Comparison of ENCODE assay signal across 26 cellular contexts in genomic region chr3:77563012-77563411, GRCh38.
DNase-seq lines count a peak whose midpoint lies in the region; ATAC-seq and TF ChIP-seq lines count a peak whose summit lies in the region.
"Had no signal": no experiment of that assay in that cellular context is flagged by ENCODE, and none has a peak within 500 bp of the region (broad histone marks: within the 10 kb centered on the region; RNA-seq: fewer than 3 reads in every experiment).

No MANE protein-coding gene starts in this region.

- H3K27ac ChIP-seq in ovary = no peak overlapping the region
- H3K27ac ChIP-seq: BLaER1 treated with 17β-estradiol and CSF1 and Interleukin-3, amounts not matched to agents 10 nM and 100 nM; GM23248; HL-60; PC-9; RWPE1 had no signal

- no peak for ATAC-seq in GM19328 (IDR thresholded peaks at IDR 0.05; ENCODE audit: unreplicated experiment)
- ATAC-seq: GM12878, HepG2 had no signal

- TF ChIP-seq EP300 in Ishikawa (IDR thresholded peaks at IDR 0.05; ENCODE audit: borderline replicate concordance) = peak; percentile 83
- no peak for TF ChIP-seq EP300 in ovary (IDR thresholded peaks at IDR 0.05)

- intact Hi-C loops in Calu3 (cut with micrococcal nuclease; ENCODE audit: unreplicated experiment) = no loop called here
- intact Hi-C loops in ovary (cut with DNase I) = no loop called here

- H3K27me3 ChIP-seq in ovary = no peaks in the 10 kb centered on the region
- H3K27me3 ChIP-seq: BLaER1 treated with 17β-estradiol and CSF1 and Interleukin-3, amounts not matched to agents 10 nM and 100 nM had no signal

- no peaks in the 10 kb centered on the region for H3K4me1 ChIP-seq in ovary (ENCODE audit: insufficient read depth)
- H3K4me1 ChIP-seq: BLaER1 treated with 17β-estradiol and CSF1 and Interleukin-3, amounts not matched to agents 10 nM and 100 nM had no signal

- 95 to 97% (median 96%) methylated on average over 1 of the region's 1 CpG for WGBS in ovary, 3 donors

- H3K4me3 Mint-ChIP-seq in Calu3 (ENCODE audit: low read depth, unreplicated experiment) = no peak overlapping the region
- H3K4me3 Mint-ChIP-seq: CD8-positive, alpha-beta memory T cell had no signal

- TF ChIP-seq RAD21 in Ishikawa (IDR thresholded peaks at IDR 0.05; ENCODE audit: low read depth) = no peak

- no peak overlapping the region for H3K27ac Mint-ChIP-seq in Calu3 (ENCODE audit: unreplicated experiment)
- H3K27ac Mint-ChIP-seq: CD8-positive, alpha-beta memory T cell had no signal

- no peaks in the 10 kb centered on the region for H3K27me3 Mint-ChIP-seq in Calu3 (ENCODE audit: unreplicated experiment)
- H3K27me3 Mint-ChIP-seq: CD8-positive, alpha-beta memory T cell had no signal

- no peaks in the 10 kb centered on the region for H3K36me3 Mint-ChIP-seq in Calu3 (ENCODE audit: insufficient read depth, unreplicated experiment)
- H3K36me3 Mint-ChIP-seq: CD8-positive, alpha-beta memory T cell had no signal

- TF ChIP-seq CTCF in Calu3 (IDR thresholded peaks at IDR 0.05; ENCODE audit: unreplicated experiment) = no peak
- TF ChIP-seq CTCF in ovary (IDR thresholded peaks at IDR 0.05) = no peak

- peaks cover 8% of the 10 kb centered on the region for H3K4me1 Mint-ChIP-seq in Calu3 (ENCODE audit: low read depth, unreplicated experiment)
- H3K4me1 Mint-ChIP-seq: CD8-positive, alpha-beta memory T cell had no signal

- H3K9me3 Mint-ChIP-seq in Calu3 (ENCODE audit: low read depth, unreplicated experiment) = no peaks in the 10 kb centered on the region

- BruUV-seq in Calu3 (replicated peaks; lab: Mats Ljungman, UMichigan) = no TSS peak

- DNase-seq in Calu3 (peak; percentile 53), UCSD-AML1 (lab: John Stamatoyannopoulos, UW; ENCODE audit: unreplicated experiment) (peak; percentile 2), iPS-NIHi11 (ENCODE audit: low spot score) (peak; percentile 20), ovary (no peak), T-helper 2 cell (no peak), ureter (ENCODE audit: low spot score) (no peak)
- DNase-seq: CD8-positive, alpha-beta memory T cell; DND-41; GM23248; HCEC 1CT; KBM-7; NCI-H1092 treated with DMSO at 0.1 percent for 48 hours; NCI-H1436 treated with DMSO at 0.1 percent for 48 hours; NCI-H1930; NCI-H226; NCI-H524 treated with DMSO at 0.1 percent for 48 hours; SHP77 treated with DMSO at 0.1 percent for 48 hours; SK-N-SH had no signal

- CTCF ChIA-PET in Calu3 (lab: Charles Lee) = no interaction called here

- no peak for TF ChIP-seq POLR2A in ovary (IDR thresholded peaks at IDR 0.05)

- no peaks in the 10 kb centered on the region for H3K9me3 ChIP-seq in ovary
- H3K9me3 ChIP-seq: BLaER1 treated with 17β-estradiol and CSF1 and Interleukin-3, amounts not matched to agents 10 nM and 100 nM; SK-N-SH had no signal

- no peaks in the 10 kb centered on the region for H3K36me3 ChIP-seq in ovary
- H3K36me3 ChIP-seq: BLaER1 treated with 17β-estradiol and CSF1 and Interleukin-3, amounts not matched to agents 10 nM and 100 nM had no signal

- H3K4me3 ChIP-seq in ovary = no peak overlapping the region
- H3K4me3 ChIP-seq: BLaER1 treated with 17β-estradiol and CSF1 and Interleukin-3, amounts not matched to agents 10 nM and 100 nM; GM12878; GM23248; PC-9 had no signal

TF ChIP-seq in Ishikawa, 13 proteins besides CTCF, POLR2A, EP300 and RAD21:
- TF ChIP-seq TEAD4 (IDR thresholded peaks at IDR 0.05) (peak; percentile 61), NFIC (IDR thresholded peaks at IDR 0.05) (peak; percentile 94), TAF1 (IDR thresholded peaks at IDR 0.05; ENCODE audit: low read depth) (no peak), EGR1 (IDR thresholded peaks at IDR 0.05) (no peak), CEBPB (IDR thresholded peaks at IDR 0.05) (peak; percentile 72; the same call in 1 of the 2 replicates), TCF12 (IDR thresholded peaks at IDR 0.05; ENCODE audit: low read depth) (peak; percentile 75)

Comparison
In these comparisons a context has a peak if more than half of its experiments do, and no peak if none do; other contexts are left out.
1. DNase-seq: peak in Calu3 (single experiment), UCSD-AML1 (single experiment) and iPS-NIHi11 (single experiment); none in ovary (0 of 5), T-helper 2 cell (0 of 5) and ureter (single experiment).